Comparison of ENCODE assay signal across 25 cellular contexts in genomic region chr14:94045563-94046345, GRCh38. TPM values are rescaled to one million over a fixed set of nuclear protein-coding genes. Genes with fewer than 3 reads are reported as not detected.
DNase-seq lines count a peak whose midpoint lies in the region; ATAC-seq and TF ChIP-seq lines count a peak whose summit lies in the region.
"Had no signal": no experiment of that assay in that cellular context is flagged by ENCODE, and none has a peak within 500 bp of the region (broad histone marks: within the 10 kb centered on the region; RNA-seq: fewer than 3 reads in every experiment).

No MANE protein-coding gene starts in this region.

- TF ChIP-seq CTCF in WTC11 (IDR thresholded peaks at IDR 0.05) (no peak), testis (IDR thresholded peaks at IDR 0.05) (no peak)

- WGBS in testis, 2 donors: 81 to 84% methylated on average over 18 to 19 of the region's 19 CpGs

- no peak overlapping the region for H3K27ac ChIP-seq in testis
- H3K27ac ChIP-seq: C4-2B, stomach had no signal

- no peaks in the 10 kb centered on the region for H3K9me3 Mint-ChIP-seq in activated T-cell treated with anti-CD3 and anti-CD28 coated beads, Interleukin-2, amount 50 U/mL, for 24 hours
- no peaks in the 10 kb centered on the region for H3K9me3 Mint-ChIP-seq in WTC11
- H3K9me3 Mint-ChIP-seq: activated naive CD4-positive, alpha-beta T cell treated with anti-CD3 and anti-CD28 coated beads for 36 hours; GM23338; type B pancreatic cell had no signal

- H3K4me3 ChIP-seq in testis: no peak overlapping the region
- H3K4me3 ChIP-seq: GM23338, stomach had no signal

- no peaks in the 10 kb centered on the region for H3K9me3 ChIP-seq in testis
- H3K9me3 ChIP-seq: stomach had no signal

- no peak for DNase-seq in activated T-cell treated with anti-CD3 and anti-CD28 coated beads, Interleukin-2, amount 50 U/mL, for 24 hours
- no peak for DNase-seq in activated T-cell treated with anti-CD3 and anti-CD28 coated beads, Interleukin-2, amount 50 U/mL, for 1 hour
- DNase-seq in WTC11 (ENCODE audit: low spot score) (no peak), left kidney (ENCODE audit: low read depth, low spot score) (peak; percentile 33), testis (peak; percentile 15), NCI-H2081 (lab: John Stamatoyannopoulos, UW) (no peak), HuH-7 (ENCODE audit: low spot score) (no peak)
- DNase-seq: ACHN; effector CD4-positive, alpha-beta T cell; kidney; mammary epithelial cell; NCI-H1048; NCI-H1930; NCI-H226; NCI-H82; stomach had no signal

- POLR2A ChIA-PET in WTC11 (lab: Charles Lee): no interaction called here

- H3K4me3 Mint-ChIP-seq in activated T-cell treated with anti-CD3 and anti-CD28 coated beads, Interleukin-2, amount 50 U/mL, for 24 hours: no peak overlapping the region
- H3K4me3 Mint-ChIP-seq in WTC11: no peak overlapping the region
- H3K4me3 Mint-ChIP-seq: activated naive CD4-positive, alpha-beta T cell treated with anti-CD3 and anti-CD28 coated beads for 36 hours; GM23338; type B pancreatic cell had no signal

- no peaks in the 10 kb centered on the region for H3K27me3 Mint-ChIP-seq in activated T-cell treated with anti-CD3 and anti-CD28 coated beads, Interleukin-2, amount 50 U/mL, for 24 hours
- no peaks in the 10 kb centered on the region for H3K27me3 Mint-ChIP-seq in WTC11 (ENCODE audit: low read depth)
- H3K27me3 Mint-ChIP-seq: type B pancreatic cell had no signal

- no peak for TF ChIP-seq POLR2A in testis (IDR thresholded peaks at IDR 0.05)

- H3K4me1 ChIP-seq in testis: peaks cover 17% of the 10 kb centered on the region

- H3K36me3 Mint-ChIP-seq in activated T-cell treated with anti-CD3 and anti-CD28 coated beads, Interleukin-2, amount 50 U/mL, for 24 hours (ENCODE audit: low read depth): peaks cover 77% of the 10 kb centered on the region
- peaks cover 34% of the 10 kb centered on the region for H3K36me3 Mint-ChIP-seq in WTC11

- no peaks in the 10 kb centered on the region for H3K4me1 Mint-ChIP-seq in activated T-cell treated with anti-CD3 and anti-CD28 coated beads, Interleukin-2, amount 50 U/mL, for 24 hours (ENCODE audit: low read depth)
- no peaks in the 10 kb centered on the region for H3K4me1 Mint-ChIP-seq in WTC11

- intact Hi-C loops in testis (cut with DNase I; ENCODE audit: low total_unique reads): no loop called here

- peak overlapping the region; percentile 11 for H3K27ac Mint-ChIP-seq in activated T-cell treated with anti-CD3 and anti-CD28 coated beads, Interleukin-2, amount 50 U/mL, for 24 hours
- 0 out of 2 replicates have a peak overlapping the region, but pooled peaks have one; percentile 10 for H3K27ac Mint-ChIP-seq in WTC11
- H3K27ac Mint-ChIP-seq: activated naive CD4-positive, alpha-beta T cell treated with anti-CD3 and anti-CD28 coated beads for 36 hours; GM23338; type B pancreatic cell had no signal

- no peaks in the 10 kb centered on the region for H3K27me3 ChIP-seq in testis
- H3K27me3 ChIP-seq: stomach had no signal

- CTCF ChIA-PET in WTC11 (lab: Charles Lee): interaction anchor here (1.8 to 2.0 kb wide), 2 partner anchors 9 to 91 kb away, joined by 6 to 13 read pairs; no protein-coding TSS in a partner anchor

- H3K36me3 ChIP-seq in testis (ENCODE audit: low read depth, missing control alignments): no peaks in the 10 kb centered on the region

- ATAC-seq in WTC11 (no peak), HG03159 (IDR thresholded peaks at IDR 0.05; ENCODE audit: unreplicated experiment) (no peak)
- ATAC-seq: esophagus mucosa, GM23338 had no signal

TF ChIP-seq in WTC11, 78 proteins besides CTCF, POLR2A, EP300 and RAD21 (continues in another document):
- TF ChIP-seq ZBTB43 (CRISPR knock-in tag; IDR thresholded peaks at IDR 0.05) (no peak), HMGA2 (CRISPR knock-in tag; IDR thresholded peaks at IDR 0.05) (no peak), MYBL2 (CRISPR knock-in tag; IDR thresholded peaks at IDR 0.05) (no peak), ZNF263 (CRISPR knock-in tag; IDR thresholded peaks at IDR 0.05; ENCODE audit: low read depth) (no peak), OVOL2 (CRISPR knock-in tag; IDR thresholded peaks at IDR 0.05; ENCODE audit: borderline replicate concordance) (no peak), ZMAT4 (CRISPR knock-in tag; IDR thresholded peaks at IDR 0.05) (no peak), NR2C2 (CRISPR knock-in tag; IDR thresholded peaks at IDR 0.05) (no peak), CDX4 (CRISPR knock-in tag; IDR thresholded peaks at IDR 0.05; ENCODE audit: borderline replicate concordance) (no peak), MAX (CRISPR knock-in tag; IDR thresholded peaks at IDR 0.05) (no peak), TP53 (CRISPR knock-in tag; IDR thresholded peaks at IDR 0.05) (no peak), ATF1 (CRISPR knock-in tag; IDR thresholded peaks at IDR 0.05) (no peak), GTF2I (CRISPR knock-in tag; conservative IDR thresholded peaks at IDR 0.05) (no peak), ZNF219 (CRISPR knock-in tag; IDR thresholded peaks at IDR 0.05; ENCODE audit: borderline replicate concordance) (no peak), USF1 (CRISPR knock-in tag; IDR thresholded peaks at IDR 0.05) (no peak)
- TF ChIP-seq, protein P1, sequence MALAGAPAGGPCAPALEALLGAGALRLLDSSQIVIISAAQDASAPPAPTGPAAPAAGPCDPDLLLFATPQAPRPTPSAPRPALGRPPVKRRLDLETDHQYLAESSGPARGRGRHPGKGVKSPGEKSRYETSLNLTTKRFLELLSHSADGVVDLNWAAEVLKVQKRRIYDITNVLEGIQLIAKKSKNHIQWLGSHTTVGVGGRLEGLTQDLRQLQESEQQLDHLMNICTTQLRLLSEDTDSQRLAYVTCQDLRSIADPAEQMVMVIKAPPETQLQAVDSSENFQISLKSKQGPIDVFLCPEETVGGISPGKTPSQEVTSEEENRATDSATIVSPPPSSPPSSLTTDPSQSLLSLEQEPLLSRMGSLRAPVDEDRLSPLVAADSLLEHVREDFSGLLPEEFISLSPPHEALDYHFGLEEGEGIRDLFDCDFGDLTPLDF (CRISPR knock-in tag; IDR thresholded peaks at IDR 0.05): no peak

RNA-seq across cellular contexts. Expression of gene OTUB2, which starts 19.6 kb away (rescaled TPM):
- 3.5 to 4.5 TPM (median 3.9 TPM) in 3 replicates for total RNA-seq in WTC11 (2021)
- 10 to 100 TPM in 1 of 2 donors, 1 to 10 TPM in 1; 8.4 to 19.3 TPM for total RNA-seq in testis
- polyA plus RNA-seq in testis (ENCODE audit: insufficient read depth, low read depth, low replicate concordance): 16.8 TPM

RNA-seq across cellular contexts. Expression of gene DDX24, which starts 35.2 kb away (rescaled TPM):
- total RNA-seq in WTC11 (2021) (137 to 174 TPM (median 140 TPM) in 3 replicates), testis (100 to 1,000 TPM; 378 to 485 TPM)
- 431 TPM for polyA plus RNA-seq in testis (ENCODE audit: insufficient read depth, low read depth, low replicate concordance)

RNA-seq across cellular contexts. Expression of gene IFI27L1, which starts 35.4 kb away (rescaled TPM):
- total RNA-seq in WTC11 (2021): 27.6 to 34.1 TPM (median 32.3 TPM) in 3 replicates
- 100 to 1,000 TPM; 174 to 219 TPM for total RNA-seq in testis
- 209 TPM for polyA plus RNA-seq in testis (ENCODE audit: insufficient read depth, low read depth, low replicate concordance)

RNA-seq across cellular contexts. Expression of gene CCDC197, which starts 48.7 kb away (rescaled TPM):
- total RNA-seq in WTC11 (2021): not detected in 3 replicates
- 10 to 100 TPM in 1 of 2 donors, 1 to 10 TPM in 1; 5.6 to 20.7 TPM for total RNA-seq in testis
- polyA plus RNA-seq in testis (ENCODE audit: insufficient read depth, low read depth, low replicate concordance): 31.0 TPM
- total RNA-seq: activated naive CD4-positive, alpha-beta T cell treated with anti-CD3 and anti-CD28 coated beads for 36 hours; chondrocyte; esophagus mucosa; frontal cortex; GM23338; kidney; mammary epithelial cell; osteocyte; stomach had no signal
- polyA plus RNA-seq: GM23338, mammary epithelial cell, stomach had no signal

Comparison
In these comparisons a context has a peak if more than half of its experiments do, and no peak if none do; other contexts are left out.
1. DNase-seq: peak in left kidney (single experiment) and testis (single experiment); none in activated T-cell treated with anti-CD3 and anti-CD28 coated beads, Interleukin-2, amount 50 U/mL, for 24 hours (single experiment), activated T-cell treated with anti-CD3 and anti-CD28 coated beads, Interleukin-2, amount 50 U/mL, for 1 hour (single experiment), WTC11 (single experiment), NCI-H2081 (0 of 2) and HuH-7 (single experiment).